24 cellular contexts compared by ENCODE assay signal in the genomic region with DNA sequence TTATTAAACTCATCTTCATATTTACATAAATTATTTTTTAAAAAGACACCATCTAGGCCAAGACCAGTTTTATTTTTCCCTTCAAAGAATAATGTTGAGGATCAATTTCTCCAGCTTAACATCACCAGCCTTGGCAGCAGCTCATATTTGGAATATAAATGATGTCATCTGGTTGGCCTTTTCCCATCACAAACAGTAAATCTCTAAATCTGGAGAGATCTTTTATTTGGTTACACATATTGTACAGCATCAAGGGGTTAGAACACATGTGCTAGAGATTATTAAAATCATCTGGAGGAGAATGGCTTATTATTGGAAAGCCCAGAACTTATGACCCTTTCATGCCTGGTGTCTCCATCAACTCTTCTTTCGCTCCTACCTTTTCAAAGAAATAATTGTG.
DNase-seq lines count a peak whose midpoint lies in the region; ATAC-seq and TF ChIP-seq lines count a peak whose summit lies in the region.
"Had no signal": no experiment of that assay in that cellular context is flagged by ENCODE, and none has a peak within 500 bp of the region (broad histone marks: within the 10 kb centered on the region; RNA-seq: fewer than 3 reads in every experiment).

No MANE protein-coding gene starts in this region.

- H3K9me3 ChIP-seq in osteoblast (ENCODE audit: low read depth, low read length) = no peaks in the 10 kb centered on the region
- H3K9me3 ChIP-seq: colonic mucosa, sigmoid colon had no signal

- peaks cover 50% of the 10 kb centered on the region for H3K4me1 ChIP-seq in osteoblast (ENCODE audit: insufficient read depth, low read length)
- H3K4me1 ChIP-seq: colonic mucosa had no signal

- H3K79me2 ChIP-seq in osteoblast (ENCODE audit: insufficient read depth, low read length) = no peaks in the 10 kb centered on the region
- H3K79me2 ChIP-seq: hepatocyte had no signal

- H3K36me3 ChIP-seq in osteoblast (ENCODE audit: insufficient read depth, low read length) = no peaks in the 10 kb centered on the region
- H3K36me3 ChIP-seq: brain microvascular endothelial cell, colonic mucosa, left ventricle myocardium inferior, sigmoid colon had no signal

- no peak for ATAC-seq in GM21717 (IDR thresholded peaks at IDR 0.05; ENCODE audit: unreplicated experiment)
- ATAC-seq: natural killer cell treated with Interleukin-12 subunit alpha and Interleukin-12 subunit beta and Interleukin-15 and Interleukin-18, amount 100 ng/mL, for 72 hours had no signal

- no peak overlapping the region for H3K4me3 ChIP-seq in osteoblast (ENCODE audit: insufficient read depth, low read length)
- H3K4me3 ChIP-seq: colonic mucosa, hepatocyte, left ventricle myocardium inferior, sigmoid colon had no signal

- peak; percentile 80 for DNase-seq in EH (ENCODE audit: low read depth)
- DNase-seq in NCI-H2029 (lab: John Stamatoyannopoulos, UW) = peak; percentile 50
- peak; percentile 75 for DNase-seq in dedifferentiated amniotic fluid mesenchymal stem cell (ENCODE audit: extremely low spot score)
- DNase-seq in osteoblast (ENCODE audit: insufficient read length, low spot score, missing footprints) = no peak
- DNase-seq in SW 1271 (lab: John Stamatoyannopoulos, UW) = no peak
- DNase-seq in iPS-NIHi7 (ENCODE audit: extremely low spot score) = no peak
- no peak for DNase-seq in H4 (ENCODE audit: low spot score)
- DNase-seq: activated CD8-positive, alpha-beta memory T cell treated with anti-CD3 and anti-CD28 coated beads, Interleukin-2, amount 50 U/mL, for 48 hours; activated naive CD8-positive, alpha-beta T cell treated with anti-CD3 and anti-CD28 coated beads, Interleukin-2, amount 10 ng/mL, durations not matched to agents 7 days and 5 days; brain microvascular endothelial cell; CD4-positive, alpha-beta T cell; colonic mucosa; DMS53; endodermal cell; left ventricle myocardium inferior; midbrain; NCI-H524; RPMI8226; sigmoid colon; substantia nigra had no signal

- H3K27me3 ChIP-seq in osteoblast (ENCODE audit: insufficient read depth, low read length) = no peaks in the 10 kb centered on the region
- H3K27me3 ChIP-seq: brain microvascular endothelial cell, colonic mucosa, hepatocyte, sigmoid colon had no signal

- no peaks in the 10 kb centered on the region for H4K20me1 ChIP-seq in osteoblast (ENCODE audit: insufficient read depth, low read length)

- H3K4me2 ChIP-seq in osteoblast (ENCODE audit: insufficient read depth, low read length) = no peak overlapping the region
- H3K4me2 ChIP-seq: hepatocyte had no signal

- no peak for TF ChIP-seq CTCF in osteoblast (IDR thresholded peaks at IDR 0.05; ENCODE audit: extremely low read depth, low read depth, low read length)

- peak overlapping the region; percentile 25 for H3K27ac ChIP-seq in osteoblast (ENCODE audit: low read depth, low read length)
- H3K27ac ChIP-seq: brain microvascular endothelial cell, colonic mucosa, hepatocyte, HL-60, left ventricle myocardium inferior, sigmoid colon had no signal

- no peak overlapping the region for H2AFZ ChIP-seq in osteoblast (ENCODE audit: low read length)
- H2AFZ ChIP-seq: hepatocyte had no signal

Comparison
In these comparisons a context has a peak if more than half of its experiments do, and no peak if none do; other contexts are left out.
1. DNase-seq: peak in EH (single experiment), NCI-H2029 (single experiment) and dedifferentiated amniotic fluid mesenchymal stem cell (single experiment); none in osteoblast (single experiment), SW 1271 (0 of 2), iPS-NIHi7 (single experiment) and H4 (single experiment).